In the genomic region with DNA sequence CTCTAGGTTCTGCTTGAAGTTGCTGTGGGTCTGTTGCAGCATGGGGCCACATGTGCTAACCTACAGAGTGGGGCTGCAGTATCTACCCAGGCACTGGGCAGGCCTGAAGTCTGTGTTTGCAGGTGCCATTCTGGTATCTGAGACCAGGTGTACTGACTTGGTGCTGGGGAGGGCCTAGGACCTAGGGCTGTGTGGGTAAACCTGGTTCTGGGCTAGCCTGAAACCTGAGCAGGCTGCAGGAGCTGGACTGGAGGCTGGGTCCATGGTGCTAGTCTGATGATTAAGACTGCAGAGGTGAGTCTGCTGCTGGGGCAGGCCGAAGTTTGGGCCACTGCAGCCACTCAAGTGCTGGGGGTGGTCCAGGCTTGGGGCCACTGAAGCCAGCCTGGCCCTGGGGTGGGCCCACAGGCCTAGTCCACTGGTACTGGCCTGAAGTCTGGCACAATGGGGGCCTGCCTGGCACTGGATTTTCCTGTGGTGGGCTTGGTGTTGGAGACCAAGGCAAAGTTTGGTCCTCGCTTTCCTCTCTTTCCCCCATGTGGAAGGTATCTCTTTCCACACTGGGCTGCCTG, we compare ENCODE assay signal across 18 cellular contexts.
"Had no signal": no experiment of that assay in that cellular context is flagged by ENCODE, and none has a peak within 500 bp of the region (broad histone marks: within the 10 kb centered on the region; RNA-seq: fewer than 3 reads in every experiment).

No MANE protein-coding gene starts in this region.

- H3K4me3 ChIP-seq: dorsolateral prefrontal cortex, neural progenitor cell, psoas muscle, sigmoid colon, stomach, thyroid gland had no signal

- H3K27me3 ChIP-seq: dorsolateral prefrontal cortex, neural progenitor cell, sigmoid colon, stomach, thyroid gland had no signal

- H3K36me3 ChIP-seq: neural progenitor cell, sigmoid colon, stomach, thyroid gland had no signal

- H3K27me3 Mint-ChIP-seq: naive thymus-derived CD8-positive, alpha-beta T cell had no signal

- H3K27ac ChIP-seq: dorsolateral prefrontal cortex, neural progenitor cell, psoas muscle, sigmoid colon, stomach, thyroid gland had no signal

- H3K4me1 Mint-ChIP-seq: naive thymus-derived CD8-positive, alpha-beta T cell; stimulated activated naive B cell treated with anti-CD40 and anti-IgM and Interleukin-4, amounts not matched to agents 10 μg/mL and 1 μg/mL and 100 μg/mL, for 72 hours had no signal

- H3K36me3 Mint-ChIP-seq: naive thymus-derived CD8-positive, alpha-beta T cell; stimulated activated naive B cell treated with anti-CD40 and anti-IgM and Interleukin-4, amounts not matched to agents 10 μg/mL and 1 μg/mL and 100 μg/mL, for 72 hours had no signal

- H3K9me3 Mint-ChIP-seq: stimulated activated naive B cell treated with anti-CD40 and anti-IgM and Interleukin-4, amounts not matched to agents 10 μg/mL and 1 μg/mL and 100 μg/mL, for 72 hours had no signal

- H3K27ac Mint-ChIP-seq: naive thymus-derived CD8-positive, alpha-beta T cell; neural progenitor cell; stimulated activated naive B cell treated with anti-CD40 and anti-IgM and Interleukin-4, amounts not matched to agents 10 μg/mL and 1 μg/mL and 100 μg/mL, for 72 hours had no signal

- H3K4me1 ChIP-seq: neural progenitor cell, psoas muscle, sigmoid colon, stomach, thyroid gland had no signal

- ATAC-seq: left lobe of liver; naive thymus-derived CD8-positive, alpha-beta T cell; psoas muscle; stimulated activated naive B cell treated with anti-CD40 and anti-IgM and Interleukin-4, amounts not matched to agents 10 μg/mL and 1 μg/mL and 100 μg/mL, for 72 hours had no signal

- H3K4me3 Mint-ChIP-seq: naive thymus-derived CD8-positive, alpha-beta T cell; neural progenitor cell; stimulated activated naive B cell treated with anti-CD40 and anti-IgM and Interleukin-4, amounts not matched to agents 10 μg/mL and 1 μg/mL and 100 μg/mL, for 72 hours had no signal

- DNase-seq: central memory CD4-positive, alpha-beta T cell; dorsolateral prefrontal cortex; effector CD4-positive, alpha-beta T cell; mesendoderm; midbrain; naive thymus-derived CD8-positive, alpha-beta T cell; nucleus accumbens; psoas muscle; right cardiac atrium; sigmoid colon; stimulated activated CD4-positive, alpha-beta T cell treated with anti-CD3 and anti-CD28 coated beads, Interleukin-2, amount 100 ng/mL, for 24 hours; stimulated activated CD4-positive, alpha-beta T cell treated with anti-CD3 and anti-CD28 coated beads, Interleukin-4, amount 100 ng/mL, for 24 hours; stimulated activated naive B cell treated with anti-CD40 and anti-IgM and Interleukin-4, amounts not matched to agents 10 μg/mL and 1 μg/mL and 100 μg/mL, for 72 hours; stomach; thyroid gland; trophoblast cell had no signal

- H3K9me3 ChIP-seq: thyroid gland had no signal
